ENCODE assay signal across 13 cellular contexts in the genomic region with DNA sequence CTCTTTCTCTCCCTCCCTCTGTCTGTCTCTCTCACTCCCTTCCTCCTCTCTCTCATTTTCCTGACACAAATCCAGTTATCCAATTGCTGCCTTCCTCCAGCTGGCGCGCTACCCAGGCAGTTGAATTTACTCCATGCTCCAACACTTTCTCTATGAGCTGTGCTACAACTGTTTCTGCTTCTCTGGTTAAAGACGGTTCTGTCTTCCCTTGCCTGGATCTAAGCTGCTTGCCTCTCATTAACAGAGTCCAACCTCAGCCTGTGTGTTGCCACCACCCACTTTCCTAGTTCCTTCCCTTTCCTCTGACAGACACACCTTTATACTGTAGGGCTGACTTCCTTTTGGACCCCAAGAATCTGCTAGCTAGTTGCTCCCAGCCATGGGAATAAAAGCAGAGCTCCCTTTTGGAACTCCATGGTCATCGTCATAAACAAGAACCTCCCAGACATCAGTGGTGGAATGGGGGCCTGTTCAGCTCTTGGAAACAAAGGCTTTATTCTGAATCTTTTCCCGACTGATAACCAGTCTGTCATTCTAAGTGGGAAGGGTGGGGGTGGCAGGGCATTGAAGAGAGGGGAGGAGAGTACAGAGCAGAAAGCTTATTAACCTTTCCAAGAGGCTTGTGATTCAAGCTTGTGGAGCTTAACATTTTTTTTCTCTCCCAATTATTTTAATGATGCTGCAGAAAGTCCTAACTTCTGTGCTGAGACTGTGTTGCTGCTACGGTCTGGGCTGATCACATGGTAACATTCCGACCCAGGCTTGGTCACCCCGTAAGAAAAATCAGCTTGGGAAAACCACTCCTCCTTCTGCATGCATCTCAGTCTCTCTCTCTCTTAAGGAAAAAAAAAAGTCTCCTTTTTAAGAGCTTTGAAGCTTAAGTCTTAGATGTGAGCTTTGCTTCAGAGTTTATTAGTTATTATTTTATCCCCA. TPM values are rescaled to one million over a fixed set of nuclear protein-coding genes. Genes with fewer than 3 reads are reported as not detected.
A peak's percentile ranks its signal among the peaks of the same experiment; 100 is the strongest.
DNase-seq lines count a peak whose midpoint lies in the region; ATAC-seq and TF ChIP-seq lines count a peak whose summit lies in the region.
"Had no signal": no experiment of that assay in that cellular context is flagged by ENCODE, and none has a peak within 500 bp of the region (broad histone marks: within the 10 kb centered on the region; RNA-seq: fewer than 3 reads in every experiment).

No MANE protein-coding gene starts in this region.

- H3K27me3 Mint-ChIP-seq in natural killer cell (ENCODE audit: low read depth in 2 of 2), result peaks cover 9 to 17% of the 10 kb centered on the region in 2 donors
- H3K27me3 Mint-ChIP-seq in osteocyte (ENCODE audit: unreplicated experiment), result peaks cover 9% of the 10 kb centered on the region
- H3K27me3 Mint-ChIP-seq: T-cell had no signal

- no peaks in the 10 kb centered on the region for H3K36me3 ChIP-seq in heart left ventricle
- no peaks in the 10 kb centered on the region for H3K36me3 ChIP-seq in mesodermal cell (ENCODE audit: control insufficient read depth, insufficient read depth, low read length)
- no peaks in the 10 kb centered on the region for H3K36me3 ChIP-seq in skeletal muscle tissue (ENCODE audit: control insufficient read depth in 3 of 3, insufficient read depth in 3 of 3, low read length in 3 of 3)
- H3K36me3 ChIP-seq in transverse colon, result no peaks in the 10 kb centered on the region
- H3K36me3 ChIP-seq: BLaER1 treated with 17β-estradiol and CSF1 and Interleukin-3, amounts not matched to agents 10 nM and 100 nM had no signal

- H3K4me1 Mint-ChIP-seq in natural killer cell (no peaks in the 10 kb centered on the region), osteocyte (ENCODE audit: unreplicated experiment) (no peaks in the 10 kb centered on the region)
- H3K4me1 Mint-ChIP-seq: T-cell had no signal

- in situ Hi-C loops in transverse colon (cut with MboI; ENCODE audit: low pct_ligation_motif_present in 1 of 4, low pct_unique_long_range_greater_than_20kb in 1 of 4, low sequenced_read_pairs in 3 of 4), result loop anchor here in 2 of 4 donors (25.0 kb wide), 2 partner anchors 99 to 101 kb away; no protein-coding TSS in a partner anchor

- no peak for TF ChIP-seq EP300 in transverse colon (IDR thresholded peaks at IDR 0.05; ENCODE audit: low read depth)

- 36 to 45% (median 42%) methylated on average over 8 of the region's 8 CpGs for WGBS in heart left ventricle, 4 donors
- 85 to 87% methylated on average over 6 to 8 of the region's 8 CpGs for WGBS in mesodermal cell (ENCODE audit: insufficient coverage in 2 of 2), 2 experiments
- WGBS in transverse colon (ENCODE audit: low coverage in 1 of 2), 2 donors, result 60 to 63% methylated on average over 5 to 8 of the region's 8 CpGs

- H3K27me3 ChIP-seq in heart left ventricle, result no peaks in the 10 kb centered on the region
- H3K27me3 ChIP-seq in skeletal muscle tissue (ENCODE audit: control insufficient read depth in 3 of 3, insufficient read depth in 3 of 3, low read length in 3 of 3), result no peaks in the 10 kb centered on the region
- no peaks in the 10 kb centered on the region for H3K27me3 ChIP-seq in transverse colon
- H3K27me3 ChIP-seq: BLaER1 treated with 17β-estradiol and CSF1 and Interleukin-3, amounts not matched to agents 10 nM and 100 nM had no signal

- H3K9ac ChIP-seq in skeletal muscle tissue (ENCODE audit: low read depth in 1 of 3, low read length in 3 of 3), result no peak overlapping the region
- H3K9ac ChIP-seq: BLaER1 treated with 17β-estradiol and CSF1 and Interleukin-3, amounts not matched to agents 10 nM and 100 nM had no signal

- TF ChIP-seq CTCF in heart left ventricle (IDR thresholded peaks at IDR 0.05), result no peak
- no peak for TF ChIP-seq CTCF in transverse colon (IDR thresholded peaks at IDR 0.05)
- TF ChIP-seq CTCF in natural killer cell (IDR thresholded peaks at IDR 0.05), result no peak
- TF ChIP-seq CTCF in osteocyte (IDR thresholded peaks at IDR 0.05), result no peak

- peaks cover 0 to 31% (median 2%) of the 10 kb centered on the region in 12 donors for H3K4me1 ChIP-seq in heart left ventricle
- H3K4me1 ChIP-seq in mesodermal cell (ENCODE audit: control insufficient read depth, insufficient read depth, low read length, poor library complexity, severe bottlenecking), result peaks cover 6% of the 10 kb centered on the region
- peaks cover 0 to 7% (median 0%) of the 10 kb centered on the region in 3 donors for H3K4me1 ChIP-seq in skeletal muscle tissue (ENCODE audit: control insufficient read depth in 3 of 3, insufficient read depth in 3 of 3, low read length in 3 of 3)
- H3K4me1 ChIP-seq in transverse colon, result peaks cover 0 to 8% (median 0%) of the 10 kb centered on the region in 4 donors

- H3K27ac Mint-ChIP-seq in natural killer cell, result no peak overlapping the region
- no peak overlapping the region for H3K27ac Mint-ChIP-seq in osteocyte (ENCODE audit: unreplicated experiment)
- H3K27ac Mint-ChIP-seq: T-cell had no signal

- H3K9me3 ChIP-seq in heart left ventricle (peaks cover 0 to 7% (median 0%) of the 10 kb centered on the region in 12 donors), mesodermal cell (ENCODE audit: control insufficient read depth, low read length) (peaks cover 8% of the 10 kb centered on the region), skeletal muscle tissue (ENCODE audit: control insufficient read depth in 3 of 3, low read length in 3 of 3) (no peaks in the 10 kb centered on the region), transverse colon (no peaks in the 10 kb centered on the region)

- TF ChIP-seq POLR2A in heart left ventricle (IDR thresholded peaks at IDR 0.05), result no peak
- no peak for TF ChIP-seq POLR2A in transverse colon (IDR thresholded peaks at IDR 0.05)

- DNase-seq in anterior cingulate cortex (lab: John Stamatoyannopoulos, UW) (peak in 30 of 58 donors; percentile 2 to 43 (median 16)), heart left ventricle (no peak), transverse colon (no peak), natural killer cell (no peak), osteocyte (ENCODE audit: extremely low spot score, unreplicated experiment) (no peak)
- DNase-seq: activated CD4-positive, alpha-beta T cell treated with anti-CD3 and anti-CD28 coated beads for 4 hours; GF-D8; NCI-H1694 treated with DMSO at 0.1 percent for 48 hours; T-cell had no signal

- peak in 3 of 4 donors; percentile 18 to 67 (median 38) for ATAC-seq in heart left ventricle
- ATAC-seq in natural killer cell, result no peak
- no peak for ATAC-seq in HG02763 (IDR thresholded peaks at IDR 0.05; ENCODE audit: unreplicated experiment)
- ATAC-seq: T-cell had no signal

- H3K4me3 ChIP-seq in heart left ventricle (no peak overlapping the region), mesodermal cell (ENCODE audit: extremely low read depth, insufficient read depth, low read length, poor library complexity, severe bottlenecking) (no peak overlapping the region), skeletal muscle tissue (ENCODE audit: low read length in 3 of 3) (no peak overlapping the region), transverse colon (no peak overlapping the region)
- H3K4me3 ChIP-seq: BLaER1 treated with 17β-estradiol and CSF1 and Interleukin-3, amounts not matched to agents 10 nM and 100 nM had no signal

- intact Hi-C loops in heart left ventricle (cut with DNase I), result no loop called here
- intact Hi-C loops in transverse colon (cut with DNase I; ENCODE audit: low total_unique reads), result loop anchor here (1.0 kb wide), 1 partner anchor 17 kb away; no protein-coding TSS in a partner anchor
- intact Hi-C loops in natural killer cell (cut with micrococcal nuclease), result no loop called here

- H3K27ac ChIP-seq in heart left ventricle (peak overlapping the region in 11 of 12 donors; percentile 27 to 77 (median 50)), mesodermal cell (ENCODE audit: low read depth, low read length, severe bottlenecking) (peak overlapping the region; percentile 78), skeletal muscle tissue (ENCODE audit: low read depth, low read length) (peak overlapping the region; percentile 5), transverse colon (peak overlapping the region in 1 of 4 donors; percentile 25)
- H3K27ac ChIP-seq: BLaER1 treated with 17β-estradiol and CSF1 and Interleukin-3, amounts not matched to agents 10 nM and 100 nM had no signal

- H3K36me3 Mint-ChIP-seq in natural killer cell (no peaks in the 10 kb centered on the region), osteocyte (ENCODE audit: unreplicated experiment) (no peaks in the 10 kb centered on the region)
- H3K36me3 Mint-ChIP-seq: T-cell had no signal

- H3K4me3 Mint-ChIP-seq in natural killer cell (no peak overlapping the region), osteocyte (ENCODE audit: unreplicated experiment) (no peak overlapping the region)
- H3K4me3 Mint-ChIP-seq: T-cell had no signal

- H3K9me3 Mint-ChIP-seq in natural killer cell (peaks cover 4% of the 10 kb centered on the region in 2 donors), osteocyte (ENCODE audit: unreplicated experiment) (no peaks in the 10 kb centered on the region)

RNA-seq across cellular contexts. Expression of a gene that starts 31.3 kb away (rescaled TPM):
- total RNA-seq in heart left ventricle, result 1 to 10 TPM in 7 of 9 donors, under 1 TPM in 2; 0.72 to 6.2 (median 2.3) TPM
- 1 to 10 TPM in 1 of 2 donors, under 1 TPM in 1; 0.91 to 1.1 TPM for polyA plus RNA-seq in heart left ventricle
- 17.3 TPM for polyA plus RNA-seq in mesodermal cell (2013, experiment 1 of 2)
- polyA plus RNA-seq in mesodermal cell (2013, experiment 2 of 2), result 15.9 TPM
- total RNA-seq in skeletal muscle tissue, result 2.6 TPM
- total RNA-seq in transverse colon, result 100 to 1,000 TPM in 1 of 4 donors, 10 to 100 TPM in 3; 16.7 to 109 (median 48.4) TPM
- total RNA-seq in natural killer cell, result under 1 TPM; 0.45 to 0.66 (median 0.45) TPM
- 0.68 and 0.86 TPM in 2 replicates for total RNA-seq in osteocyte

Comparison
In these comparisons a context has a peak if more than half of its experiments do, and no peak if none do; other contexts are left out.
1. DNase-seq: peak in anterior cingulate cortex (30 of 58); none in heart left ventricle (0 of 5), transverse colon (single experiment), natural killer cell (single experiment) and osteocyte (single experiment).
2. ATAC-seq: peak in heart left ventricle (3 of 4); none in natural killer cell (0 of 3) and HG02763 (single experiment).